ENCODE assay signal across 18 cellular contexts in the genomic region with DNA sequence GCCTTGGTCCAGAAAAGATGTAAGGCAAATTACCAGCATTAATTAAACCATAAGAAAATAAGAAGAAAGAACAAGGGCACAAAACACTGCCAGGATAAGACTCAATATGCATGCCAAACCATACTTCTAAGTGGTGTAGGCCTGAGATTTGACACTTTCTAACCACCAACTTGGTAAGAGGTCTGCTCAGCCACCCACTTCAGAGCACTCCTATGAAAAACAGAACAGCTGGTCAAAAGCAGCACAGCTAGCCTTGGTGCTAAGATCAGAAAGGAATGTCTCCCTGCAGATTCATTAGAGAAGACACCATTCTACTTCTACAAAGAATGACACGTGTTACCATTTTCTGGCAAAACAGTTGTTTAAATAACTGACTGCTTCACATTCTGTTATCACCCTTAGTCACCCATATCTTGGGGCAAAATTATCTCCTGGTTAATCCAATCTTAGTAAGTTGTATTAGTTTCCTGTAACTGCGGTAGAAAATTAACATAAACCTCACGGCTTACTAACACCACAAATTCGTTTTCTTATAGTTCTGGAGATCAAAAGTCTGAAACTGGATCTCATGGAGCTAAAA. TPM values are rescaled to one million over a fixed set of nuclear protein-coding genes. Genes with fewer than 3 reads are reported as not detected.
A peak's percentile ranks its signal among the peaks of the same experiment; 100 is the strongest.
DNase-seq lines count a peak whose midpoint lies in the region; ATAC-seq, FAIRE-seq and TF ChIP-seq lines count a peak whose summit lies in the region.
"Had no signal": no experiment of that assay in that cellular context is flagged by ENCODE, and none has a peak within 500 bp of the region (broad histone marks: within the 10 kb centered on the region; RNA-seq: fewer than 3 reads in every experiment).

No MANE protein-coding gene starts in this region.

- H3K9me3 ChIP-seq in K562 (replicated peaks; ENCODE audit: control insufficient read depth, insufficient read depth, low read depth, low read length), result no peaks in the 10 kb centered on the region
- H3K9me3 ChIP-seq: gastrocnemius medialis had no signal

- H2AFZ ChIP-seq in K562 (ENCODE audit: low read depth, low read length), result no peak overlapping the region; the same call in 1 of the 2 replicates
- H2AFZ ChIP-seq: parathyroid adenoma had no signal

- TF ChIP-seq CTCF in K562 (IDR thresholded peaks at IDR 0.05 in 2 of 3, conservative IDR thresholded peaks at IDR 0.05 in 1 of 3; ENCODE audit: insufficient read depth in 2 of 3, low read depth in 1 of 3, low read length in 3 of 3) (no peak), foreskin fibroblast (IDR thresholded peaks at IDR 0.05; ENCODE audit: low read depth, low read length) (no peak)

- intact Hi-C loops in K562 (cut with micrococcal nuclease), result no loop called here

- peaks cover 10% of the 10 kb centered on the region for H3K36me3 Mint-ChIP-seq in activated T-cell treated with anti-CD3 and anti-CD28 coated beads, Interleukin-2, amount 50 U/mL, for 24 hours (ENCODE audit: low read depth)
- no peaks in the 10 kb centered on the region for H3K36me3 Mint-ChIP-seq in stimulated activated naive B cell treated with anti-CD40 and anti-IgM and Interleukin-4, amounts not matched to agents 10 μg/mL and 1 μg/mL and 100 μg/mL, for 72 hours

- H3K27me3 Mint-ChIP-seq in activated T-cell treated with anti-CD3 and anti-CD28 coated beads, Interleukin-2, amount 50 U/mL, for 24 hours, result no peaks in the 10 kb centered on the region
- no peaks in the 10 kb centered on the region for H3K27me3 Mint-ChIP-seq in stimulated activated naive B cell treated with anti-CD40 and anti-IgM and Interleukin-4, amounts not matched to agents 10 μg/mL and 1 μg/mL and 100 μg/mL, for 72 hours

- POLR2A ChIA-PET in K562 (lab: Yijun Ruan, JAX), result interaction anchor here (1.1 to 1.4 kb wide), 2 partner anchors 11 to 13 kb away, joined by 3 to 4 read pairs; partner anchors contain the start of gene RPS6KA5

- in situ Hi-C loops in K562 (cut with MboI), result no loop called here

- peaks cover 0 to 3% of the 10 kb centered on the region in 2 experiments; a peak in 2 of 5 replicates for H3K4me1 ChIP-seq in K562 (replicated peaks in 1 of 2; ENCODE audit: control insufficient read depth in 2 of 2, insufficient read depth in 2 of 2, low read length in 2 of 2)
- H3K4me1 ChIP-seq: parathyroid adenoma had no signal

- no TSS peak for BruUV-seq in K562 (replicated peaks; lab: Mats Ljungman, UMichigan)

- FAIRE-seq in K562 (lab: Jason Lieb, UNC), result no peak
- FAIRE-seq: TTC549 had no signal

- ATAC-seq in K562, result no peak
- peak; percentile 57 to 68 for ATAC-seq in stimulated activated naive B cell treated with anti-CD40 and anti-IgM and Interleukin-4, amounts not matched to agents 10 μg/mL and 1 μg/mL and 100 μg/mL, for 72 hours (replicated peaks)
- ATAC-seq: gastrocnemius medialis had no signal

- H3K9ac ChIP-seq in K562 (ENCODE audit: insufficient read depth in 1 of 2, low read depth in 2 of 2, low read length in 2 of 2), result no peak overlapping the region
- H3K9ac ChIP-seq: parathyroid adenoma had no signal

- no peaks in the 10 kb centered on the region for H3K9me3 Mint-ChIP-seq in activated T-cell treated with anti-CD3 and anti-CD28 coated beads, Interleukin-2, amount 50 U/mL, for 24 hours
- no peaks in the 10 kb centered on the region for H3K9me3 Mint-ChIP-seq in stimulated activated naive B cell treated with anti-CD40 and anti-IgM and Interleukin-4, amounts not matched to agents 10 μg/mL and 1 μg/mL and 100 μg/mL, for 72 hours
- H3K9me3 Mint-ChIP-seq: type B pancreatic cell had no signal

- TF ChIP-seq RAD21 in K562 (CRISPR knock-in tag; conservative IDR thresholded peaks at IDR 0.05 in 1 of 2, IDR thresholded peaks at IDR 0.05 in 1 of 2), result no peak

- CTCF ChIA-PET in K562 (lab: Yijun Ruan, JAX; ENCODE audit: low intra/inter-chr PET ratio), result no interaction called here

- H3K4me2 ChIP-seq in K562 (ENCODE audit: insufficient read depth, low read length), result no peak overlapping the region

- no peaks in the 10 kb centered on the region for H4K20me1 ChIP-seq in K562 (replicated peaks; ENCODE audit: control insufficient read depth, insufficient read depth, low read length)

- no peak overlapping the region for H3K27ac ChIP-seq in K562 (ENCODE audit: extremely low read depth, low read depth, low read length)
- H3K27ac ChIP-seq: gastrocnemius medialis, parathyroid adenoma had no signal

- no peaks in the 10 kb centered on the region for H3K9me1 ChIP-seq in K562 (ENCODE audit: control insufficient read depth, insufficient read depth, low read length)

- 3% methylated on average over 4 of the region's 4 CpGs for WGBS in K562 (ENCODE audit: insufficient coverage, low coverage, missing lambda C conversion rate)

- peak overlapping the region; percentile 28 for H3K27ac Mint-ChIP-seq in activated T-cell treated with anti-CD3 and anti-CD28 coated beads, Interleukin-2, amount 50 U/mL, for 24 hours
- H3K27ac Mint-ChIP-seq in stimulated activated naive B cell treated with anti-CD40 and anti-IgM and Interleukin-4, amounts not matched to agents 10 μg/mL and 1 μg/mL and 100 μg/mL, for 72 hours, result peak overlapping the region; percentile 83
- H3K27ac Mint-ChIP-seq: type B pancreatic cell had no signal

- no peaks in the 10 kb centered on the region for H3K36me3 ChIP-seq in K562 (ENCODE audit: control insufficient read depth, insufficient read depth, low read length)
- H3K36me3 ChIP-seq: gastrocnemius medialis had no signal

- peaks cover 51% of the 10 kb centered on the region for H3K4me1 Mint-ChIP-seq in activated T-cell treated with anti-CD3 and anti-CD28 coated beads, Interleukin-2, amount 50 U/mL, for 24 hours (ENCODE audit: low read depth)
- H3K4me1 Mint-ChIP-seq in stimulated activated naive B cell treated with anti-CD40 and anti-IgM and Interleukin-4, amounts not matched to agents 10 μg/mL and 1 μg/mL and 100 μg/mL, for 72 hours, result peaks cover 30 to 46% of the 10 kb centered on the region in 2 donors

- no peak for DNase-seq in activated T-cell treated with anti-CD3 and anti-CD28 coated beads, Interleukin-2, amount 50 U/mL, for 24 hours
- DNase-seq in activated T-cell treated with anti-CD3 and anti-CD28 coated beads for 4 hours, result no peak
- peak; percentile 55 for DNase-seq in M059J (ENCODE audit: low read depth)
- no peak for DNase-seq in K562 (ENCODE audit: extremely low read depth in 1 of 4, low spot score in 3 of 4)
- no peak for DNase-seq in stimulated activated naive B cell treated with anti-CD40 and anti-IgM and Interleukin-4, amounts not matched to agents 10 μg/mL and 1 μg/mL and 100 μg/mL, for 72 hours
- no peak for DNase-seq in NCI-H2171 treated with DMSO at 0.1 percent for 48 hours (lab: John Stamatoyannopoulos, UW)
- no peak for DNase-seq in NCI-H1092 treated with DMSO at 0.1 percent for 48 hours (lab: John Stamatoyannopoulos, UW)
- DNase-seq in foreskin fibroblast, result no peak
- DNase-seq: ACHN; activated CD8-positive, alpha-beta memory T cell treated with anti-CD3 and anti-CD28 coated beads, Interleukin-2, amount 50 U/mL, for 48 hours; DMS53; effector memory CD4-positive, alpha-beta T cell; gastrocnemius medialis; H7; stimulated activated CD4-positive, alpha-beta T cell treated with anti-CD3 and anti-CD28 coated beads, Interleukin-15, amount 100 ng/mL, for 24 hours had no signal

- TF ChIP-seq EP300 in K562 (IDR thresholded peaks at IDR 0.05; ENCODE audit: low read length), result no peak

- no peaks in the 10 kb centered on the region for H3K27me3 ChIP-seq in K562 (ENCODE audit: control insufficient read depth in 2 of 2, insufficient read depth in 2 of 2, low read length in 2 of 2)
- H3K27me3 ChIP-seq: gastrocnemius medialis had no signal

- H3K4me3 ChIP-seq in K562, result no peak overlapping the region
- no peak overlapping the region for H3K4me3 ChIP-seq in foreskin fibroblast (ENCODE audit: low read depth in 1 of 2, low read length in 2 of 2)
- H3K4me3 ChIP-seq: gastrocnemius medialis had no signal

- H3K79me2 ChIP-seq in K562 (ENCODE audit: control insufficient read depth, insufficient read depth, low read length), result peaks cover 6% of the 10 kb centered on the region; the same call in 1 of the 3 replicates

- no peak overlapping the region for H3K4me3 Mint-ChIP-seq in activated T-cell treated with anti-CD3 and anti-CD28 coated beads, Interleukin-2, amount 50 U/mL, for 24 hours
- peak overlapping the region in 1 of 2 donors; percentile 26 for H3K4me3 Mint-ChIP-seq in stimulated activated naive B cell treated with anti-CD40 and anti-IgM and Interleukin-4, amounts not matched to agents 10 μg/mL and 1 μg/mL and 100 μg/mL, for 72 hours
- H3K4me3 Mint-ChIP-seq: type B pancreatic cell had no signal

- no peak for TF ChIP-seq POLR2A in K562 (conservative IDR thresholded peaks at IDR 0.05)

TF ChIP-seq in K562, 482 proteins besides CTCF, POLR2A, EP300 and RAD21 (continues in another document):
- TF ChIP-seq, protein P1, sequence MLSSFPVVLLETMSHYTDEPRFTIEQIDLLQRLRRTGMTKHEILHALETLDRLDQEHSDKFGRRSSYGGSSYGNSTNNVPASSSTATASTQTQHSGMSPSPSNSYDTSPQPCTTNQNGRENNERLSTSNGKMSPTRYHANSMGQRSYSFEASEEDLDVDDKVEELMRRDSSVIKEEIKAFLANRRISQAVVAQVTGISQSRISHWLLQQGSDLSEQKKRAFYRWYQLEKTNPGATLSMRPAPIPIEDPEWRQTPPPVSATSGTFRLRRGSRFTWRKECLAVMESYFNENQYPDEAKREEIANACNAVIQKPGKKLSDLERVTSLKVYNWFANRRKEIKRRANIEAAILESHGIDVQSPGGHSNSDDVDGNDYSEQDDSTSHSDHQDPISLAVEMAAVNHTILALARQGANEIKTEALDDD (IDR thresholded peaks at IDR 0.05), result 0 out of 2 replicates have a peak, but pooled peaks have one; percentile 35
- no peak for TF ChIP-seq HOXB6 (CRISPR knock-in tag; IDR thresholded peaks at IDR 0.05; ENCODE audit: borderline replicate concordance)
- TF ChIP-seq ZNF830 (CRISPR knock-in tag; IDR thresholded peaks at IDR 0.05), result no peak

RNA-seq across cellular contexts. Expression of gene RPS6KA5, which starts 13.2 kb away (rescaled TPM):
- total RNA-seq in M059J (2014; rRNA removed; shearing (Covaris generic)), result 5.8 and 9.6 TPM in 2 replicates
- 8.5 and 22.6 TPM in 2 replicates for total RNA-seq in K562 (2011; cell fraction: chromatin; rRNA removed; ENCODE audit: low replicate concordance)
- total RNA-seq in K562 (2011; cell fraction: nucleolus; rRNA removed), result 2.7 and 3.9 TPM in 2 replicates
- total RNA-seq in K562 (2011; cell fraction: nucleoplasm; rRNA removed), result 5.1 TPM in 2 replicates
- total RNA-seq in K562 (2014; rRNA removed), result 4.9 and 5.1 TPM in 2 replicates
- 3.9 and 5.0 TPM in 2 replicates for total RNA-seq in K562 (2014; rRNA removed; fragmentation: Illumina TruSeq; extraction: Trizol)
- 4.4 and 5.5 TPM in 2 replicates for total RNA-seq in K562 (2015; rRNA removed; fragmentation: Illumina TruSeq; extraction: Trizol)
- total RNA-seq in K562 (2021), result 6.4 and 7.7 TPM in 2 replicates
- 3.5 and 4.9 TPM in 2 replicates for polyA plus RNA-seq in K562 (2011; rRNA removed)
- 0.76 and 1.5 TPM in 2 replicates for polyA plus RNA-seq in K562 (2011; cell fraction: cytosol; rRNA removed)
- polyA plus RNA-seq in K562 (2011; cell fraction: nucleus; rRNA removed), result 5.3 and 6.0 TPM in 2 replicates
- polyA plus RNA-seq in K562 (2012), result 2.6 and 5.2 TPM in 2 replicates
- polyA plus RNA-seq in K562 (2014; fragmentation: Illumina TruSeq; extraction: Trizol), result 3.5 and 3.9 TPM in 2 replicates
- polyA plus RNA-seq in K562 (2014; fragmentation: Nextera tagmentation; extraction: Ambion mirVana), result under 1 TPM; 0.88 to 0.96 TPM
- 4.5 and 4.7 TPM in 2 replicates for polyA plus RNA-seq in K562 (2014; rRNA removed)
- 7.4 and 10.9 TPM in 2 replicates for polyA minus RNA-seq in K562 (2011; rRNA and poly(A)+ RNA removed)
- 0.91 and 2.2 TPM in 2 replicates for polyA minus RNA-seq in K562 (2011; cell fraction: cytosol; rRNA and poly(A)+ RNA removed)
- 5.0 and 11.0 TPM in 2 replicates for polyA minus RNA-seq in K562 (2011; cell fraction: nucleus; rRNA and poly(A)+ RNA removed)
